In genomic region chr2:1868683-1869141, GRCh38 we compare ENCODE assay signal across 16 cellular contexts.
DNase-seq lines count a peak whose midpoint lies in the region; ATAC-seq and TF ChIP-seq lines count a peak whose summit lies in the region.
"Had no signal": no experiment of that assay in that cellular context is flagged by ENCODE, and none has a peak within 500 bp of the region (broad histone marks: within the 10 kb centered on the region; RNA-seq: fewer than 3 reads in every experiment).

No MANE protein-coding gene starts in this region.

- no peak overlapping the region for H3K4me3 ChIP-seq in heart right ventricle
- H3K4me3 ChIP-seq: sigmoid colon, thoracic aorta had no signal

- ATAC-seq in Right ventricle myocardium superior (ENCODE audit: poor library complexity), result peak; percentile 72
- ATAC-seq in left cardiac atrium, result no peak
- peak in 7 of 8 donors; percentile 42 to 79 (median 62) for ATAC-seq in heart right ventricle
- no peak for ATAC-seq in HG03025 (IDR thresholded peaks at IDR 0.05; ENCODE audit: low FRiP score, unreplicated experiment)
- ATAC-seq in GM21390 (IDR thresholded peaks at IDR 0.05; ENCODE audit: unreplicated experiment), result no peak
- ATAC-seq: natural killer cell treated with Interleukin-12 subunit alpha and Interleukin-12 subunit beta and Interleukin-15 and Interleukin-18, amount 100 ng/mL, for 72 hours had no signal

- 26 to 29% methylated on average over 12 of the region's 12 CpGs for WGBS in heart right ventricle, 2 donors

- intact Hi-C loops in Right ventricle myocardium superior (cut with DNase I) (no loop called here), left cardiac atrium (cut with DNase I) (no loop called here), heart right ventricle (cut with DNase I) (no loop called here)

- no peak overlapping the region for H3K27ac ChIP-seq in heart right ventricle
- peak overlapping the region; percentile 94 for H3K27ac ChIP-seq in temporal lobe (ENCODE audit: low read depth, low read length)
- H3K27ac ChIP-seq: sigmoid colon had no signal

- H3K27me3 ChIP-seq in heart right ventricle, result peaks cover 0 to 75% (median 35%) of the 10 kb centered on the region in 7 donors

- no peak for DNase-seq in Right ventricle myocardium superior
- DNase-seq in left cardiac atrium, result no peak
- DNase-seq in NCI-H69 (lab: John Stamatoyannopoulos, UW), result peak; percentile 60
- DNase-seq in heart right ventricle, result no peak
- DNase-seq in SKM-1 (lab: John Stamatoyannopoulos, UW; ENCODE audit: unreplicated experiment), result no peak
- DNase-seq: activated naive CD4-positive, alpha-beta T cell treated with Interleukin-2 at 50 U/mL for 16 hours; Caco-2; effector CD8-positive, alpha-beta T cell; NCI-H446 treated with DMSO at 0.1 percent for 48 hours; sigmoid colon; T-helper 1 cell had no signal

- peaks cover 0 to 5% (median 0%) of the 10 kb centered on the region in 9 donors for H3K4me1 ChIP-seq in heart right ventricle
- H3K4me1 ChIP-seq: Caco-2, sigmoid colon had no signal

- no peaks in the 10 kb centered on the region for H3K9me3 ChIP-seq in heart right ventricle
- H3K9me3 ChIP-seq: Caco-2, sigmoid colon, thoracic aorta had no signal

- no peaks in the 10 kb centered on the region for H3K36me3 ChIP-seq in heart right ventricle
- H3K36me3 ChIP-seq: sigmoid colon, thoracic aorta had no signal

- no peak for TF ChIP-seq CTCF in heart right ventricle (IDR thresholded peaks at IDR 0.05)

Comparison
In these comparisons a context has a peak if more than half of its experiments do, and no peak if none do; other contexts are left out.
1. ATAC-seq: peak in Right ventricle myocardium superior (single experiment) and heart right ventricle (7 of 8); none in left cardiac atrium (0 of 2), HG03025 (single experiment) and GM21390 (single experiment).